In genomic region chr14:89214221-89214965, GRCh38 we compare ENCODE assay signal across 9 cellular contexts.
A peak's percentile ranks its signal among the peaks of the same experiment; 100 is the strongest.
DNase-seq lines count a peak whose midpoint lies in the region; TF ChIP-seq lines count a peak whose summit lies in the region.
"Had no signal": no experiment of that assay in that cellular context is flagged by ENCODE, and none has a peak within 500 bp of the region (broad histone marks: within the 10 kb centered on the region; RNA-seq: fewer than 3 reads in every experiment).

No MANE protein-coding gene starts in this region.

- no peak overlapping the region for H3K4me3 Mint-ChIP-seq in glutamatergic neuron (ENCODE audit: unreplicated experiment)

- H3K27ac ChIP-seq in RWPE1, result peak overlapping the region; percentile 34
- H3K27ac ChIP-seq: tibial nerve had no signal

- intact Hi-C loops in posterior cingulate gyrus (cut with DNase I), result no loop called here

- peaks cover 14% of the 10 kb centered on the region for H3K4me1 Mint-ChIP-seq in glutamatergic neuron (ENCODE audit: low read depth, unreplicated experiment)

- H3K27me3 Mint-ChIP-seq in glutamatergic neuron (ENCODE audit: unreplicated experiment), result peaks cover 2% of the 10 kb centered on the region

- POLR2A ChIA-PET in RWPE1 (lab: Yijun Ruan, JAX; ENCODE audit: low non-redundant PET), result no interaction called here

- CTCF ChIA-PET in RWPE1 (lab: Yijun Ruan, JAX), result interaction anchor here (0.6 to 1.1 kb wide), 3 partner anchors 19 to 1450 kb away, joined by 3 to 7 read pairs (median 3); no protein-coding TSS in a partner anchor

- TF ChIP-seq CTCF in RWPE1 (conservative IDR thresholded peaks at IDR 0.05; ENCODE audit: low read depth), result no peak
- TF ChIP-seq CTCF in glutamatergic neuron (IDR thresholded peaks at IDR 0.05; ENCODE audit: partially characterized antibody, unreplicated experiment), result no peak

- H3K27ac Mint-ChIP-seq in glutamatergic neuron (ENCODE audit: unreplicated experiment), result peak overlapping the region; percentile 24

- H3K36me3 Mint-ChIP-seq in glutamatergic neuron (ENCODE audit: unreplicated experiment), result peaks cover 8% of the 10 kb centered on the region

- DNase-seq in DMS153 treated with DMSO at 0.1 percent for 48 hours (lab: John Stamatoyannopoulos, UW; ENCODE audit: unreplicated experiment) (peak; percentile 94), RWPE1 (ENCODE audit: low spot score) (peak; percentile 16), glutamatergic neuron (no peak), posterior cingulate gyrus (peak in 7 of 10 donors; percentile 10 to 88 (median 25)), activated gamma-delta T cell treated with Interleukin-2 at 50 U/mL for 16 hours (no peak), kidney glomerular epithelial cell (lab: John Stamatoyannopoulos, UW) (no peak), activated gamma-delta T cell (lab: John Stamatoyannopoulos, UW) (no peak), germinal center (ENCODE audit: low spot score) (no peak)

- no peaks in the 10 kb centered on the region for H3K9me3 Mint-ChIP-seq in glutamatergic neuron (ENCODE audit: unreplicated experiment)

Comparison
In these comparisons a context has a peak if more than half of its experiments do, and no peak if none do; other contexts are left out.
1. DNase-seq: peak in DMS153 treated with DMSO at 0.1 percent for 48 hours (single experiment), RWPE1 (single experiment) and posterior cingulate gyrus (7 of 10); none in glutamatergic neuron (single experiment), activated gamma-delta T cell treated with Interleukin-2 at 50 U/mL for 16 hours (single experiment), kidney glomerular epithelial cell (single experiment), activated gamma-delta T cell (single experiment) and germinal center (single experiment).